ENCODE assay signal across 19 cellular contexts in genomic region chr12:123260081-123260480, GRCh38. TPM values are rescaled to one million over a fixed set of nuclear protein-coding genes. Genes with fewer than 3 reads are reported as not detected.
DNase-seq lines count a peak whose midpoint lies in the region; ATAC-seq, FAIRE-seq and TF ChIP-seq lines count a peak whose summit lies in the region.
"Had no signal": no experiment of that assay in that cellular context is flagged by ENCODE, and none has a peak within 500 bp of the region (broad histone marks: within the 10 kb centered on the region; RNA-seq: fewer than 3 reads in every experiment).

No MANE protein-coding gene starts in this region.

- in situ Hi-C loops in HepG2 (cut with HindIII; ENCODE audit: extremely low pct_ligation_motif_present, low pct_unique_long_range_greater_than_20kb): no loop called here

- H3K4me3 ChIP-seq in esophagus (ENCODE audit: low read depth in 1 of 2, low read length in 2 of 2) (no peak overlapping the region), prostate gland (no peak overlapping the region), HepG2 (replicated peaks in 1 of 3; ENCODE audit: insufficient read depth in 1 of 3, low read depth in 2 of 3, low read length in 3 of 3) (no peak overlapping the region)
- H3K4me3 ChIP-seq: MG63 had no signal

- H3K27me3 ChIP-seq in esophagus (ENCODE audit: control insufficient read depth in 1 of 2, insufficient read depth in 2 of 2, low read length in 2 of 2) (no peaks in the 10 kb centered on the region), prostate gland (replicated peaks; ENCODE audit: insufficient read depth) (no peaks in the 10 kb centered on the region), HepG2 (ENCODE audit: control insufficient read depth in 1 of 2, insufficient read depth in 2 of 2, low read length in 2 of 2) (no peaks in the 10 kb centered on the region)
- H3K27me3 ChIP-seq: MG63 had no signal

- no peak for TF ChIP-seq RAD21 in HepG2 (CRISPR knock-in tag; IDR thresholded peaks at IDR 0.05)

- H3K27ac Mint-ChIP-seq in activated naive CD8-positive, alpha-beta T cell: peak overlapping the region; percentile 6
- H3K27ac Mint-ChIP-seq in activated naive CD8-positive, alpha-beta T cell treated with anti-CD3 and anti-CD28 coated beads for 36 hours: no peak overlapping the region
- H3K27ac Mint-ChIP-seq in WTC11: peak overlapping the region; percentile 65; the same call in 1 of the 2 replicates
- H3K27ac Mint-ChIP-seq: HFFc6 had no signal

- H3K9me3 ChIP-seq in esophagus (ENCODE audit: control insufficient read depth in 2 of 2, insufficient read depth in 1 of 2, low read depth in 1 of 2, low read length in 1 of 2) (no peaks in the 10 kb centered on the region), prostate gland (no peaks in the 10 kb centered on the region), HepG2 (ENCODE audit: low read length) (no peaks in the 10 kb centered on the region)
- H3K9me3 ChIP-seq: MG63 had no signal

- TF ChIP-seq EP300 in HepG2 (IDR thresholded peaks at IDR 0.05; ENCODE audit: low read depth in 2 of 2, low read length in 2 of 2) (no peak), HepG2 (CRISPR knock-in tag; IDR thresholded peaks at IDR 0.05; ENCODE audit: borderline replicate concordance) (no peak)

- no peak overlapping the region for H3K9ac ChIP-seq in HepG2 (ENCODE audit: insufficient read depth, low read depth, low read length)

- POLR2A ChIA-PET in WTC11 (lab: Charles Lee) (no interaction called here), HepG2 (lab: Yijun Ruan, JAX) (interaction anchor here (1.7 kb wide), 1 partner anchor 27 kb away, joined by 5 read pairs; the partner anchor contains the start of genes MPHOSPH9 and MTRFR)

- TF ChIP-seq CTCF in WTC11 (IDR thresholded peaks at IDR 0.05): no peak
- no peak for TF ChIP-seq CTCF in prostate gland (IDR thresholded peaks at IDR 0.05)
- no peak for TF ChIP-seq CTCF in HepG2 (CRISPR knock-in tag; IDR thresholded peaks at IDR 0.05)

- H3K4me1 Mint-ChIP-seq in activated naive CD8-positive, alpha-beta T cell (ENCODE audit: low read depth): peaks cover 2% of the 10 kb centered on the region
- peaks cover 9% of the 10 kb centered on the region for H3K4me1 Mint-ChIP-seq in activated naive CD8-positive, alpha-beta T cell treated with anti-CD3 and anti-CD28 coated beads for 36 hours
- H3K4me1 Mint-ChIP-seq in WTC11: peaks cover 16% of the 10 kb centered on the region

- H4K20me1 ChIP-seq in HepG2 (ENCODE audit: insufficient read depth, low read length): no peaks in the 10 kb centered on the region

- H2AFZ ChIP-seq in HepG2 (ENCODE audit: low read length): no peak overlapping the region

- WGBS in esophagus, 2 donors: 45 to 61% methylated on average over 9 of the region's 9 CpGs
- WGBS in prostate gland: 25% methylated on average over 9 of the region's 9 CpGs
- WGBS in HepG2 (ENCODE audit: low lambda C conversion rate): 86% methylated on average over 9 of the region's 9 CpGs

- no TSS peak for BruUV-seq in HepG2 (replicated peaks; lab: Mats Ljungman, UMichigan)

- no peaks in the 10 kb centered on the region for H3K4me1 ChIP-seq in esophagus (ENCODE audit: control insufficient read depth in 2 of 2, insufficient read depth in 2 of 2, low read length in 1 of 2)
- peaks cover 5% of the 10 kb centered on the region for H3K4me1 ChIP-seq in prostate gland (replicated peaks)
- no peaks in the 10 kb centered on the region for H3K4me1 ChIP-seq in HepG2 (ENCODE audit: insufficient read depth, low read length)

- H3K27ac ChIP-seq in esophagus (ENCODE audit: low read depth in 2 of 2, low read length in 1 of 2) (peak overlapping the region; percentile 64 to 78), prostate gland (peak overlapping the region; percentile 69 to 74), HepG2 (ENCODE audit: extremely low read length, insufficient read depth, low read length) (no peak overlapping the region)

- ATAC-seq in WTC11 (no peak), GM18873 (IDR thresholded peaks at IDR 0.05; ENCODE audit: low FRiP score, unreplicated experiment) (no peak), HepG2 (no peak)
- ATAC-seq: PC-3 had no signal

- H3K9me3 Mint-ChIP-seq in activated naive CD8-positive, alpha-beta T cell (ENCODE audit: low read depth): no peaks in the 10 kb centered on the region
- H3K9me3 Mint-ChIP-seq in activated naive CD8-positive, alpha-beta T cell treated with anti-CD3 and anti-CD28 coated beads for 36 hours: no peaks in the 10 kb centered on the region
- no peaks in the 10 kb centered on the region for H3K9me3 Mint-ChIP-seq in WTC11
- H3K9me3 Mint-ChIP-seq: HFFc6 had no signal

- peaks cover 2% of the 10 kb centered on the region for H3K36me3 Mint-ChIP-seq in activated naive CD8-positive, alpha-beta T cell
- H3K36me3 Mint-ChIP-seq in activated naive CD8-positive, alpha-beta T cell treated with anti-CD3 and anti-CD28 coated beads for 36 hours: peaks cover 30% of the 10 kb centered on the region
- peaks cover 69% of the 10 kb centered on the region for H3K36me3 Mint-ChIP-seq in WTC11

- no peak for DNase-seq in activated naive CD8-positive, alpha-beta T cell treated with anti-CD3 and anti-CD28 coated beads for 36 hours
- DNase-seq in WTC11 (ENCODE audit: low spot score) (no peak), prostate gland (ENCODE audit: low spot score) (peak; percentile 48), T-helper 1 cell (no peak), HepG2 (ENCODE audit: low spot score) (no peak)
- DNase-seq: AML-193; CD8-positive, alpha-beta memory T cell; GF-D8; HFFc6; KG1; MG63; NCI-H1105 treated with DMSO at 0.1 percent for 48 hours; NCI-H187; NCI-H69; PC-3 had no signal

- H3K4me2 ChIP-seq in HepG2 (ENCODE audit: low read depth, low read length): no peak overlapping the region

- CTCF ChIA-PET in WTC11 (lab: Charles Lee) (no interaction called here), HepG2 (lab: Yijun Ruan, JAX; ENCODE audit: low intra/inter-chr PET ratio, low total read pairs) (no interaction called here)

- H3K36me3 ChIP-seq in esophagus (ENCODE audit: control insufficient read depth in 2 of 2, insufficient read depth in 2 of 2, low read length in 1 of 2) (peaks cover 12 to 20% of the 10 kb centered on the region in 2 donors), prostate gland (peaks cover 0 to 6% of the 10 kb centered on the region in 2 donors), HepG2 (replicated peaks in 1 of 2; ENCODE audit: control insufficient read depth in 1 of 2, insufficient read depth in 2 of 2, low read length in 2 of 2) (peaks cover 25 to 75% of the 10 kb centered on the region in 2 experiments)

- peaks cover 7% of the 10 kb centered on the region for H3K79me2 ChIP-seq in HepG2 (ENCODE audit: insufficient read depth, low read length)

- intact Hi-C loops in prostate gland (cut with DNase I): no loop called here
- intact Hi-C loops in HepG2 (cut with micrococcal nuclease; ENCODE audit: unreplicated experiment): no loop called here

- no peak for FAIRE-seq in HepG2 (lab: Jason Lieb, UNC)
- FAIRE-seq: H1 had no signal

- no peak overlapping the region for H3K4me3 Mint-ChIP-seq in activated naive CD8-positive, alpha-beta T cell
- H3K4me3 Mint-ChIP-seq in activated naive CD8-positive, alpha-beta T cell treated with anti-CD3 and anti-CD28 coated beads for 36 hours: no peak overlapping the region
- H3K4me3 Mint-ChIP-seq in WTC11: no peak overlapping the region
- H3K4me3 Mint-ChIP-seq: CD8-positive, alpha-beta memory T cell; HFFc6 had no signal

- no peaks in the 10 kb centered on the region for H3K27me3 Mint-ChIP-seq in activated naive CD8-positive, alpha-beta T cell
- no peaks in the 10 kb centered on the region for H3K27me3 Mint-ChIP-seq in activated naive CD8-positive, alpha-beta T cell treated with anti-CD3 and anti-CD28 coated beads for 36 hours
- H3K27me3 Mint-ChIP-seq in WTC11 (ENCODE audit: low read depth): no peaks in the 10 kb centered on the region
- H3K27me3 Mint-ChIP-seq: CD8-positive, alpha-beta memory T cell had no signal

- no peak for TF ChIP-seq POLR2A in prostate gland (IDR thresholded peaks at IDR 0.05)
- no peak for TF ChIP-seq POLR2A in HepG2 (IDR thresholded peaks at IDR 0.05; ENCODE audit: insufficient read depth in 1 of 2, low read depth in 2 of 2, low read length in 2 of 2)

RNA-seq across cellular contexts. Expression of gene CDK2AP1, which starts 11.6 kb away (rescaled TPM):
- total RNA-seq in activated naive CD8-positive, alpha-beta T cell treated with anti-CD3 and anti-CD28 coated beads for 36 hours: 100 to 1,000 TPM; 121 to 128 TPM
- total RNA-seq in WTC11 (2021) (138 to 151 TPM (median 142 TPM) in 3 replicates), prostate gland (100 to 1,000 TPM; 127 to 129 TPM), HepG2 (2016; rRNA removed; fragmentation: Illumina TruSeq; extraction: Trizol) (124 and 127 TPM in 2 replicates)
- polyA plus RNA-seq in esophagus (100 to 1,000 TPM; 111 to 213 TPM), HepG2 (2011; rRNA removed) (86.4 and 134 TPM in 2 replicates)
- 231 and 242 TPM in 2 replicates for total RNA-seq in HepG2 (2016; cell fraction: cytosol; rRNA removed; fragmentation: Illumina TruSeq; extraction: Trizol; ENCODE audit: low read depth)
- total RNA-seq in HepG2 (2016; cell fraction: insoluble cytoplasmic fraction; rRNA removed; fragmentation: Illumina TruSeq; extraction: Trizol): 113 and 125 TPM in 2 replicates
- total RNA-seq in HepG2 (2016; cell fraction: membrane; rRNA removed; fragmentation: Illumina TruSeq; extraction: Trizol): 398 and 408 TPM in 2 replicates
- 62.2 and 68.8 TPM in 2 replicates for total RNA-seq in HepG2 (2016; cell fraction: nucleus; rRNA removed; fragmentation: Illumina TruSeq; extraction: Trizol)
- 58.8 and 85.6 TPM in 2 replicates for polyA plus RNA-seq in HepG2 (2011; cell fraction: cytosol; rRNA removed)
- 20.9 and 25.6 TPM in 2 replicates for polyA plus RNA-seq in HepG2 (2011; cell fraction: nucleus; rRNA removed)
- 65.6 and 68.7 TPM in 2 replicates for polyA plus RNA-seq in HepG2 (2012)
- 579 and 634 TPM in 2 replicates for polyA plus RNA-seq in HepG2 (2016; cell fraction: cytosol; fragmentation: Illumina TruSeq; extraction: Trizol; ENCODE audit: low read depth)
- polyA plus RNA-seq in HepG2 (2016; cell fraction: insoluble cytoplasmic fraction; fragmentation: Illumina TruSeq; extraction: Trizol; ENCODE audit: low read depth): 215 and 249 TPM in 2 replicates
- 709 and 711 TPM in 2 replicates for polyA plus RNA-seq in HepG2 (2016; cell fraction: membrane; fragmentation: Illumina TruSeq; extraction: Trizol; ENCODE audit: low read depth)
- 153 and 155 TPM in 2 replicates for polyA plus RNA-seq in HepG2 (2016; cell fraction: nucleus; fragmentation: Illumina TruSeq; extraction: Trizol; ENCODE audit: insufficient read depth, low read depth)
- 55.7 and 80.7 TPM in 2 replicates for polyA minus RNA-seq in HepG2 (2011; rRNA and poly(A)+ RNA removed; ENCODE audit: low replicate concordance)
- polyA minus RNA-seq in HepG2 (2011; cell fraction: cytosol; rRNA and poly(A)+ RNA removed): 29.3 and 31.7 TPM in 2 replicates
- 17.1 and 23.9 TPM in 2 replicates for polyA minus RNA-seq in HepG2 (2011; cell fraction: nucleus; rRNA and poly(A)+ RNA removed)

RNA-seq across cellular contexts. Expression of gene MTRFR, which starts 26.8 kb away (rescaled TPM):
- total RNA-seq in activated naive CD8-positive, alpha-beta T cell treated with anti-CD3 and anti-CD28 coated beads for 36 hours: 10 to 100 TPM; 23.5 to 27.2 TPM
- total RNA-seq in WTC11 (2021) (14.0 to 15.7 TPM (median 14.7 TPM) in 3 replicates), prostate gland (10 to 100 TPM; 18.3 to 26.7 TPM), HepG2 (2016; rRNA removed; fragmentation: Illumina TruSeq; extraction: Trizol) (9.9 and 10.0 TPM in 2 replicates)
- polyA plus RNA-seq in esophagus (10 to 100 TPM in 1 of 2 donors, 1 to 10 TPM in 1; 6.3 to 10.6 TPM), HepG2 (2011; rRNA removed) (6.6 and 7.1 TPM in 2 replicates)
- total RNA-seq in HepG2 (2016; cell fraction: cytosol; rRNA removed; fragmentation: Illumina TruSeq; extraction: Trizol; ENCODE audit: low read depth): 4.3 and 4.7 TPM in 2 replicates
- total RNA-seq in HepG2 (2016; cell fraction: insoluble cytoplasmic fraction; rRNA removed; fragmentation: Illumina TruSeq; extraction: Trizol): 10.1 and 11.8 TPM in 2 replicates
- 7.4 and 8.2 TPM in 2 replicates for total RNA-seq in HepG2 (2016; cell fraction: membrane; rRNA removed; fragmentation: Illumina TruSeq; extraction: Trizol)
- 5.5 and 10.3 TPM in 2 replicates for total RNA-seq in HepG2 (2016; cell fraction: nucleus; rRNA removed; fragmentation: Illumina TruSeq; extraction: Trizol)
- polyA plus RNA-seq in HepG2 (2011; cell fraction: cytosol; rRNA removed): 8.7 and 9.8 TPM in 2 replicates
- 5.2 and 6.4 TPM in 2 replicates for polyA plus RNA-seq in HepG2 (2011; cell fraction: nucleus; rRNA removed)
- polyA plus RNA-seq in HepG2 (2012): 10.0 and 10.2 TPM in 2 replicates
- polyA plus RNA-seq in HepG2 (2016; cell fraction: cytosol; fragmentation: Illumina TruSeq; extraction: Trizol; ENCODE audit: low read depth): 3.1 and 3.9 TPM in 2 replicates
- 13.9 and 14.4 TPM in 2 replicates for polyA plus RNA-seq in HepG2 (2016; cell fraction: insoluble cytoplasmic fraction; fragmentation: Illumina TruSeq; extraction: Trizol; ENCODE audit: low read depth)
- 4.7 and 4.9 TPM in 2 replicates for polyA plus RNA-seq in HepG2 (2016; cell fraction: membrane; fragmentation: Illumina TruSeq; extraction: Trizol; ENCODE audit: low read depth)
- polyA plus RNA-seq in HepG2 (2016; cell fraction: nucleus; fragmentation: Illumina TruSeq; extraction: Trizol; ENCODE audit: insufficient read depth, low read depth): 10.7 and 11.4 TPM in 2 replicates
- polyA minus RNA-seq in HepG2 (2011; rRNA and poly(A)+ RNA removed; ENCODE audit: low replicate concordance): 16.6 and 38.7 TPM in 2 replicates
- polyA minus RNA-seq in HepG2 (2011; cell fraction: cytosol; rRNA and poly(A)+ RNA removed): 3.7 and 7.1 TPM in 2 replicates
- polyA minus RNA-seq in HepG2 (2011; cell fraction: nucleus; rRNA and poly(A)+ RNA removed): 17.9 and 18.5 TPM in 2 replicates

RNA-seq across cellular contexts. Expression of gene MPHOSPH9, which starts 27.1 kb away (rescaled TPM):
- 10 to 100 TPM; 81.8 to 84.0 TPM for total RNA-seq in activated naive CD8-positive, alpha-beta T cell treated with anti-CD3 and anti-CD28 coated beads for 36 hours
- total RNA-seq in WTC11 (2021) (47.5 to 59.0 TPM (median 52.8 TPM) in 3 replicates), prostate gland (10 to 100 TPM; 24.3 to 25.0 TPM), HepG2 (2016; rRNA removed; fragmentation: Illumina TruSeq; extraction: Trizol) (63.4 and 105 TPM in 2 replicates)
- polyA plus RNA-seq in esophagus (1 to 10 TPM; 3.9 to 4.0 TPM), HepG2 (2011; rRNA removed) (12.8 and 20.3 TPM in 2 replicates)
- total RNA-seq in HepG2 (2016; cell fraction: cytosol; rRNA removed; fragmentation: Illumina TruSeq; extraction: Trizol; ENCODE audit: low read depth): 22.5 and 26.3 TPM in 2 replicates
- total RNA-seq in HepG2 (2016; cell fraction: insoluble cytoplasmic fraction; rRNA removed; fragmentation: Illumina TruSeq; extraction: Trizol): 66.9 and 102 TPM in 2 replicates
- total RNA-seq in HepG2 (2016; cell fraction: membrane; rRNA removed; fragmentation: Illumina TruSeq; extraction: Trizol): 48.3 and 55.1 TPM in 2 replicates
- total RNA-seq in HepG2 (2016; cell fraction: nucleus; rRNA removed; fragmentation: Illumina TruSeq; extraction: Trizol): 87.6 and 95.5 TPM in 2 replicates
- polyA plus RNA-seq in HepG2 (2011; cell fraction: cytosol; rRNA removed): 4.1 and 6.0 TPM in 2 replicates
- 15.1 and 19.3 TPM in 2 replicates for polyA plus RNA-seq in HepG2 (2011; cell fraction: nucleus; rRNA removed)
- polyA plus RNA-seq in HepG2 (2012): 10.8 and 17.4 TPM in 2 replicates
- 3.7 and 5.2 TPM in 2 replicates for polyA plus RNA-seq in HepG2 (2016; cell fraction: cytosol; fragmentation: Illumina TruSeq; extraction: Trizol; ENCODE audit: low read depth)
- 42.2 and 54.4 TPM in 2 replicates for polyA plus RNA-seq in HepG2 (2016; cell fraction: insoluble cytoplasmic fraction; fragmentation: Illumina TruSeq; extraction: Trizol; ENCODE audit: low read depth)
- 9.7 and 16.5 TPM in 2 replicates for polyA plus RNA-seq in HepG2 (2016; cell fraction: membrane; fragmentation: Illumina TruSeq; extraction: Trizol; ENCODE audit: low read depth)
- 50.0 and 51.4 TPM in 2 replicates for polyA plus RNA-seq in HepG2 (2016; cell fraction: nucleus; fragmentation: Illumina TruSeq; extraction: Trizol; ENCODE audit: insufficient read depth, low read depth)
- polyA minus RNA-seq in HepG2 (2011; rRNA and poly(A)+ RNA removed; ENCODE audit: low replicate concordance): 9.0 and 29.0 TPM in 2 replicates
- 28.6 and 33.4 TPM in 2 replicates for polyA minus RNA-seq in HepG2 (2011; cell fraction: cytosol; rRNA and poly(A)+ RNA removed)
- 80.9 and 119 TPM in 2 replicates for polyA minus RNA-seq in HepG2 (2011; cell fraction: nucleus; rRNA and poly(A)+ RNA removed)
